In genomic region chr1:113804421-113805255, GRCh38 we compare ENCODE assay signal across 9 cellular contexts. TPM values are rescaled to one million over a fixed set of nuclear protein-coding genes. Genes with fewer than 3 reads are reported as not detected.
A peak's percentile ranks its signal among the peaks of the same experiment; 100 is the strongest.
DNase-seq lines count a peak whose midpoint lies in the region; ATAC-seq and TF ChIP-seq lines count a peak whose summit lies in the region.
"Had no signal": no experiment of that assay in that cellular context is flagged by ENCODE, and none has a peak within 500 bp of the region (broad histone marks: within the 10 kb centered on the region; RNA-seq: fewer than 3 reads in every experiment).

No MANE protein-coding gene starts in this region.

- H3K9me3 ChIP-seq in adrenal gland (replicated peaks in 1 of 3) = no peaks in the 10 kb centered on the region

- 48 to 55% (median 52%) methylated on average over 8 of the region's 8 CpGs for WGBS in adrenal gland, 4 donors

- no peak for TF ChIP-seq CTCF in adrenal gland (IDR thresholded peaks at IDR 0.05)

- intact Hi-C loops in adrenal gland (cut with DNase I) = loop anchor here in 1 of 2 donors (10.0 kb wide), 1 partner anchor 50 kb away; the partner anchor contains the start of gene PHTF1
- intact Hi-C loops in left colon (cut with DNase I, micrococcal nuclease) = no loop called here

- DNase-seq in ACHN (peak; percentile 60), HPDE6-E6E7 (ENCODE audit: extremely low spot score) (peak; percentile 76), adrenal gland (peak in 2 of 7 donors; percentile 24 to 33), left colon (no peak), GOT3 (lab: John Stamatoyannopoulos, UW) (no peak)
- DNase-seq: Kasumi-1 had no signal

- peak in 1 of 2 donors; percentile 11 for TF ChIP-seq POLR2A in adrenal gland (IDR thresholded peaks at IDR 0.05)

- ATAC-seq in left colon = peak; percentile 70
- no peak for ATAC-seq in HG03432 (IDR thresholded peaks at IDR 0.05; ENCODE audit: unreplicated experiment)
- no peak for ATAC-seq in HG03571 (IDR thresholded peaks at IDR 0.05; ENCODE audit: unreplicated experiment)
- no peak for ATAC-seq in GM19035 (IDR thresholded peaks at IDR 0.05; ENCODE audit: unreplicated experiment)

- H3K27ac ChIP-seq in adrenal gland = peak overlapping the region; percentile 48 to 76 (median 71)

- H3K27me3 ChIP-seq in adrenal gland = no peaks in the 10 kb centered on the region

- in situ Hi-C loops in ACHN (cut with HindIII; ENCODE audit: low pct_ligation_motif_present, low pct_unique_long_range_greater_than_20kb, low sequenced_read_pairs) = no loop called here

- no peaks in the 10 kb centered on the region for H3K36me3 ChIP-seq in adrenal gland (replicated peaks in 1 of 2)

- peak overlapping the region in 1 of 4 donors; percentile 10 for H3K4me3 ChIP-seq in adrenal gland

- H3K4me1 ChIP-seq in adrenal gland (replicated peaks in 1 of 2) = peaks cover 29 to 54% of the 10 kb centered on the region in 2 donors

RNA-seq across cellular contexts. Expression of gene RSBN1, which starts 7.6 kb away (rescaled TPM):
- total RNA-seq in adrenal gland (10 to 100 TPM; 12.1 to 33.0 (median 16.7) TPM), left colon (10 to 100 TPM; 23.6 to 28.5 TPM)
- polyA plus RNA-seq in adrenal gland = 10 to 100 TPM in 1 of 3 donors, 1 to 10 TPM in 2; 3.9 to 10.5 (median 6.0) TPM

RNA-seq across cellular contexts. Expression of gene PHTF1, which starts 45.4 kb away (rescaled TPM):
- total RNA-seq in adrenal gland (10 to 100 TPM; 16.8 to 37.9 (median 21.3) TPM), left colon (1 to 10 TPM; 7.3 to 9.2 TPM)
- polyA plus RNA-seq in adrenal gland = 10 to 100 TPM in 2 of 3 donors, 1 to 10 TPM in 1; 9.7 to 18.7 (median 12.4) TPM

Comparison
In these comparisons a context has a peak if more than half of its experiments do, and no peak if none do; other contexts are left out.
1. DNase-seq: peak in ACHN (single experiment) and HPDE6-E6E7 (single experiment); none in left colon (0 of 2) and GOT3 (single experiment).